In the genomic region with DNA sequence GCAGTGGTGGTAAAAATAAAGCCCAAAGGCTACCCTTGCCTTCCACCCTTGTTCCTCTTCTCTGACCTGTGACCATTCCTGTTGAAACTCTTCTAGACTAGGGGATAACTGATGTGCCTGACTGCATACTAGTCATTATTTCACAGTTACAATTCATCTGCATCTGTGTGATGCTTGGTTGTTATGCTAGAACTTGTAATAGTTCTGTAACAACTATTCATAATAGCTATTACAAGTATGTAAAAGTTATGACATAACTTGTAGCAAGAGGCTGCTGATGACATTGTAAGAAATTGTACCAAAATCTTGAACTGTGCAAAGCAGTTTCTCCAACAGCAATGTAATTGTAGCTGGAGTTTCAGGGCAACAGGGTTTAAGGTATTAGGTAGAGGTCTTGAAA, we compare ENCODE assay signal across 15 cellular contexts.
"Had no signal": no experiment of that assay in that cellular context is flagged by ENCODE, and none has a peak within 500 bp of the region (broad histone marks: within the 10 kb centered on the region; RNA-seq: fewer than 3 reads in every experiment).

No MANE protein-coding gene starts in this region.

- H3K36me3 ChIP-seq: ascending aorta, transverse colon had no signal

- H3K9me3 ChIP-seq: ascending aorta, neutrophil, transverse colon had no signal

- H3K4me3 ChIP-seq: ascending aorta, lung, smooth muscle cell, transverse colon had no signal

- DNase-seq: activated B cell treated with CpG ODN at 0.5 μM for 24 hours; activated gamma-delta T cell treated with Interleukin-2 at 50 U/mL for 16 hours; activated naive CD8-positive, alpha-beta T cell treated with anti-CD3 and anti-CD28 coated beads, Interleukin-2, amount 10 ng/mL, durations not matched to agents 7 days and 5 days; activated T-cell treated with anti-CD3 and anti-CD28 coated beads, Interleukin-2, amount 50 U/mL, for 4 hours; cortex of kidney; effector memory CD4-positive, alpha-beta T cell; left colon; naive thymus-derived CD4-positive, alpha-beta T cell; posterior cingulate gyrus; stimulated activated naive B cell treated with anti-CD40 and anti-IgM and Interleukin-4, amounts not matched to agents 10 μg/mL and 1 μg/mL and 100 μg/mL, for 72 hours; transverse colon had no signal

- H3K27ac ChIP-seq: ascending aorta, neutrophil, transverse colon had no signal

- H3K27me3 ChIP-seq: ascending aorta, transverse colon had no signal

- H3K4me2 ChIP-seq: smooth muscle cell had no signal
